17 cellular contexts compared by ENCODE assay signal in genomic region chrX:63664083-63664482, GRCh38.
"Had no signal": no experiment of that assay in that cellular context is flagged by ENCODE, and none has a peak within 500 bp of the region (broad histone marks: within the 10 kb centered on the region; RNA-seq: fewer than 3 reads in every experiment).

No MANE protein-coding gene starts in this region.

- H3K27ac ChIP-seq: cardiac muscle cell, esophagus muscularis mucosa, gastroesophageal sphincter, pancreas, tibial nerve, uterus had no signal

- DNase-seq: activated CD4-positive, alpha-beta T cell treated with anti-CD3 and anti-CD28 coated beads, Interleukin-2, amount 50 U/mL, for 4 hours; activated CD4-positive, CD25-positive, alpha-beta regulatory T cell treated with anti-CD3 and anti-CD28 coated beads, Interleukin-2, amount 50 U/mL, for 72 hours; activated naive CD4-positive, alpha-beta T cell; activated naive CD8-positive, alpha-beta T cell treated with anti-CD3 and anti-CD28 coated beads, Interleukin-2, amount 10 ng/mL, durations not matched to agents 7 days and 5 days; activated T-cell treated with anti-CD3 and anti-CD28 coated beads for 4 hours; aorta; pancreas; sigmoid colon; stimulated activated CD4-positive, alpha-beta T cell treated with anti-CD3 and anti-CD28 coated beads, Interleukin-12 subunit alpha, Interleukin-12 subunit beta, amount 100 ng/mL, for 4 hours; stimulated activated CD4-positive, alpha-beta T cell treated with anti-CD3 and anti-CD28 coated beads, Interleukin-2, amount 100 ng/mL, for 24 hours; T1000; uterus had no signal

- H3K4me3 ChIP-seq: cardiac muscle cell, esophagus muscularis mucosa, gastroesophageal sphincter, pancreas, sigmoid colon, tibial nerve, uterus had no signal

- H3K36me3 ChIP-seq: cardiac muscle cell, pancreas, uterus had no signal

- H3K27me3 ChIP-seq: cardiac muscle cell, esophagus muscularis mucosa, gastroesophageal sphincter, pancreas, sigmoid colon, uterus had no signal

- ATAC-seq: gastroesophageal sphincter; pancreas; stimulated activated memory B cell treated with anti-CD40 and anti-IgM and Interleukin-4, amounts not matched to agents 10 μg/mL and 1 μg/mL and 100 μg/mL, for 72 hours had no signal
